ENCODE assay signal across 8 cellular contexts in genomic region chr14:69101331-69101826, GRCh38. TPM values are rescaled to one million over a fixed set of nuclear protein-coding genes. Genes with fewer than 3 reads are reported as not detected.
A peak's percentile ranks its signal among the peaks of the same experiment; 100 is the strongest.
DNase-seq lines count a peak whose midpoint lies in the region; ATAC-seq and TF ChIP-seq lines count a peak whose summit lies in the region.

No MANE protein-coding gene starts in this region.

- H3K27me3 Mint-ChIP-seq in activated T-cell treated with anti-CD3 and anti-CD28 coated beads, Interleukin-2, amount 50 U/mL, for 4 hours (ENCODE audit: low read depth), result no peaks in the 10 kb centered on the region

- H3K36me3 Mint-ChIP-seq in activated T-cell treated with anti-CD3 and anti-CD28 coated beads, Interleukin-2, amount 50 U/mL, for 4 hours (ENCODE audit: insufficient read depth), result peaks cover 22% of the 10 kb centered on the region

- intact Hi-C loops in colonic mucosa (cut with DNase I), result no loop called here
- intact Hi-C loops in mucosa of descending colon (cut with DNase I, micrococcal nuclease), result loop anchor here in 1 of 2 donors (10.0 kb wide), 1 partner anchor 187 kb away; no protein-coding TSS in a partner anchor

- H3K9me3 ChIP-seq in colonic mucosa (no peaks in the 10 kb centered on the region), mucosa of descending colon (no peaks in the 10 kb centered on the region)

- H3K27ac ChIP-seq in colonic mucosa, result peak overlapping the region; percentile 31

- TF ChIP-seq CTCF in colonic mucosa (IDR thresholded peaks at IDR 0.05) (peak; percentile 45), mucosa of descending colon (IDR thresholded peaks at IDR 0.05) (peak; percentile 22)

- H3K27me3 ChIP-seq in colonic mucosa, result no peaks in the 10 kb centered on the region

- no peak overlapping the region for H3K4me3 Mint-ChIP-seq in activated T-cell treated with anti-CD3 and anti-CD28 coated beads, Interleukin-2, amount 50 U/mL, for 4 hours

- DNase-seq in activated T-cell treated with anti-CD3 and anti-CD28 coated beads, Interleukin-2, amount 50 U/mL, for 4 hours, result no peak
- DNase-seq in activated T-cell treated with anti-CD3 and anti-CD28 coated beads for 4 hours (no peak), OCI-M1 (lab: John Stamatoyannopoulos, UW) (peak; percentile 90), colonic mucosa (peak; percentile 53), mucosa of descending colon (peak in 1 of 3 donors; percentile 50), NCI-H2081 treated with DMSO at 0.1 percent for 48 hours (lab: John Stamatoyannopoulos, UW) (no peak), T1000 (lab: John Stamatoyannopoulos, UW) (no peak), OCI-M2 (lab: John Stamatoyannopoulos, UW; ENCODE audit: unreplicated experiment) (no peak)

- peak; percentile 40 to 69 for ATAC-seq in activated T-cell treated with anti-CD3 and anti-CD28 coated beads, Interleukin-2, amount 50 U/mL, for 4 hours
- ATAC-seq in mucosa of descending colon, result peak; percentile 98

- H3K36me3 ChIP-seq in colonic mucosa, result no peaks in the 10 kb centered on the region
- H3K36me3 ChIP-seq in mucosa of descending colon (ENCODE audit: low read depth), result no peaks in the 10 kb centered on the region

- H3K4me3 ChIP-seq in colonic mucosa (no peak overlapping the region), mucosa of descending colon (no peak overlapping the region)

- H3K9ac ChIP-seq in colonic mucosa (ENCODE audit: low read depth in 2 of 2, low read length in 2 of 2), result no peak overlapping the region

- no peaks in the 10 kb centered on the region for H3K4me1 ChIP-seq in colonic mucosa
- peaks cover 4% of the 10 kb centered on the region for H3K4me1 ChIP-seq in mucosa of descending colon (ENCODE audit: low read depth)

- peaks cover 14% of the 10 kb centered on the region for H3K4me1 Mint-ChIP-seq in activated T-cell treated with anti-CD3 and anti-CD28 coated beads, Interleukin-2, amount 50 U/mL, for 4 hours (ENCODE audit: low read depth)

- H3K9me3 Mint-ChIP-seq in activated T-cell treated with anti-CD3 and anti-CD28 coated beads, Interleukin-2, amount 50 U/mL, for 4 hours, result no peaks in the 10 kb centered on the region

RNA-seq across cellular contexts. Expression of gene DCAF5, which starts 51.5 kb away (rescaled TPM):
- 10 to 100 TPM; 25.1 to 33.6 (median 28.0) TPM for total RNA-seq in activated T-cell treated with anti-CD3 and anti-CD28 coated beads, Interleukin-2, amount 50 U/mL, for 4 hours
- total RNA-seq in colonic mucosa (10 to 100 TPM; 29.9 to 41.6 TPM), mucosa of descending colon (10 to 100 TPM; 36.4 to 71.4 (median 46.9) TPM)

Comparison
In these comparisons a context has a peak if more than half of its experiments do, and no peak if none do; other contexts are left out.
1. DNase-seq: peak in OCI-M1 (single experiment) and colonic mucosa (single experiment); none in activated T-cell treated with anti-CD3 and anti-CD28 coated beads, Interleukin-2, amount 50 U/mL, for 4 hours (single experiment), activated T-cell treated with anti-CD3 and anti-CD28 coated beads for 4 hours (single experiment), NCI-H2081 treated with DMSO at 0.1 percent for 48 hours (single experiment), T1000 (single experiment) and OCI-M2 (single experiment).